In the genomic region with DNA sequence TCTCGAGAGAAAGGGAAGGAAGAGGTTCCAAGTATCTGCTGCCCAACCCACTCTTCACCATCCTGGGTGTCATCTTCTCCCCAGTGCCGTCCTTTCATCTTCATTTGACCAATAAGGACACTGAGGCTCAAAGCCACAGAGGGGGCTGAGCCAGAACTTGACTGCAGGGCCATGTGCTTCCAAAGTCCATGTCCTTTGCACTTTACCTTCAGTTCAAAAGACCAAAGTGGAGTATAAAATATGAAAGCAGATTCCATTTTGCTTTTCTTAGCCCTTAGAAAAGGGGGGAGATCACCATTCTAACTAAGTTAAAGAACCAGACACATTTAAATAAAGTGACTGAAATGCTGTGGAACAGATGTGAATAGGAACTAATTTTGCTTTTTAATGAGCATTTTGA, we compare ENCODE assay signal across 19 cellular contexts.
"Had no signal": no experiment of that assay in that cellular context is flagged by ENCODE, and none has a peak within 500 bp of the region (broad histone marks: within the 10 kb centered on the region; RNA-seq: fewer than 3 reads in every experiment).

No MANE protein-coding gene starts in this region.

- ATAC-seq: PC-3, WTC11 had no signal

- H3K27ac Mint-ChIP-seq: activated CD4-positive, alpha-beta memory T cell treated with anti-CD3 and anti-CD28 coated beads for 36 hours; activated CD4-positive, alpha-beta T cell treated with anti-CD3 and anti-CD28 coated beads, Interleukin-2, amount 10 ng/mL, durations not matched to agents 24 days and 14 days; activated naive CD4-positive, alpha-beta T cell treated with anti-CD3 and anti-CD28 coated beads, Interleukin-2, amount 50 U/mL, for 24 hours; activated T-helper 2 cell treated with anti-CD3 and anti-CD28 coated beads, Interferon-gamma antibody, Interleukin-2, Interleukin-4, amounts not matched to agents 10 μg/mL and 5 μg/mL and 100 μg/mL, durations not matched to agents 14 hours and 24 hours and 36 hours; T-helper 1 cell treated with Interleukin-12 subunit alpha and Interleukin-12 subunit beta and Interleukin-4 antibody, amounts not matched to agents 30 μg/mL and 1 μg/mL, for 36 hours; WTC11 had no signal

- H3K4me3 Mint-ChIP-seq: activated CD4-positive, alpha-beta memory T cell treated with anti-CD3 and anti-CD28 coated beads for 36 hours; activated CD4-positive, alpha-beta T cell treated with anti-CD3 and anti-CD28 coated beads, Interleukin-2, amount 10 ng/mL, durations not matched to agents 24 days and 14 days; activated naive CD4-positive, alpha-beta T cell treated with anti-CD3 and anti-CD28 coated beads, Interleukin-2, amount 50 U/mL, for 24 hours; T-helper 1 cell treated with Interleukin-12 subunit alpha and Interleukin-12 subunit beta and Interleukin-4 antibody, amounts not matched to agents 30 μg/mL and 1 μg/mL, for 36 hours; WTC11 had no signal

- H3K9me3 Mint-ChIP-seq: activated CD4-positive, alpha-beta memory T cell treated with anti-CD3 and anti-CD28 coated beads for 36 hours; activated CD4-positive, alpha-beta T cell treated with anti-CD3 and anti-CD28 coated beads, Interleukin-2, amount 10 ng/mL, durations not matched to agents 24 days and 14 days; activated naive CD4-positive, alpha-beta T cell treated with anti-CD3 and anti-CD28 coated beads, Interleukin-2, amount 50 U/mL, for 24 hours; activated T-helper 2 cell treated with anti-CD3 and anti-CD28 coated beads, Interferon-gamma antibody, Interleukin-2, Interleukin-4, amounts not matched to agents 10 μg/mL and 5 μg/mL and 100 μg/mL, durations not matched to agents 14 hours and 24 hours and 36 hours; brain; T-helper 1 cell treated with Interleukin-12 subunit alpha and Interleukin-12 subunit beta and Interleukin-4 antibody, amounts not matched to agents 30 μg/mL and 1 μg/mL, for 36 hours had no signal

- H3K27me3 Mint-ChIP-seq: activated CD4-positive, alpha-beta memory T cell treated with anti-CD3 and anti-CD28 coated beads for 36 hours; activated CD4-positive, alpha-beta T cell treated with anti-CD3 and anti-CD28 coated beads, Interleukin-2, amount 10 ng/mL, durations not matched to agents 24 days and 14 days; activated naive CD4-positive, alpha-beta T cell treated with anti-CD3 and anti-CD28 coated beads, Interleukin-2, amount 50 U/mL, for 24 hours had no signal

- DNase-seq: activated CD4-positive, alpha-beta T cell treated with anti-CD3 and anti-CD28 coated beads for 1 hour; activated CD4-positive, alpha-beta T cell treated with anti-CD3 and anti-CD28 coated beads, Interleukin-2, amount 10 ng/mL, durations not matched to agents 24 days and 14 days; activated CD8-positive, alpha-beta memory T cell treated with anti-CD3 and anti-CD28 coated beads for 24 hours; activated T-cell treated with anti-CD3 and anti-CD28 coated beads, Interleukin-2, amount 50 U/mL, for 48 hours; amygdala; MG63; NCI-H1105; NCI-H1436; NCI-H1694 treated with DMSO at 0.1 percent for 48 hours; NCI-H2029 treated with DMSO at 0.1 percent for 48 hours; NCI-H510A treated with DMSO at 0.1 percent for 48 hours; PC-3; SHP77 treated with DMSO at 0.1 percent for 48 hours had no signal
